In genomic region chr2:20469595-20469994, GRCh38 we compare ENCODE assay signal across 18 cellular contexts. TPM values are rescaled to one million over a fixed set of nuclear protein-coding genes. Genes with fewer than 3 reads are reported as not detected.
DNase-seq lines count a peak whose midpoint lies in the region; ATAC-seq and TF ChIP-seq lines count a peak whose summit lies in the region.
"Had no signal": no experiment of that assay in that cellular context is flagged by ENCODE, and none has a peak within 500 bp of the region (broad histone marks: within the 10 kb centered on the region; RNA-seq: fewer than 3 reads in every experiment).

No MANE protein-coding gene starts in this region.

- ATAC-seq in left lobe of liver: no peak
- ATAC-seq in GM18861 (IDR thresholded peaks at IDR 0.05; ENCODE audit: unreplicated experiment): no peak
- ATAC-seq in HG02610 (IDR thresholded peaks at IDR 0.05; ENCODE audit: unreplicated experiment): no peak
- ATAC-seq: HCT116 had no signal

- no peaks in the 10 kb centered on the region for H3K36me3 Mint-ChIP-seq in activated CD4-positive, alpha-beta memory T cell treated with anti-CD3 and anti-CD28 coated beads, Interleukin-2, amount 10 ng/mL, durations not matched to agents 7 days and 5 days (ENCODE audit: low read depth)
- no peaks in the 10 kb centered on the region for H3K36me3 Mint-ChIP-seq in activated CD4-positive, alpha-beta memory T cell treated with anti-CD3 and anti-CD28 coated beads for 36 hours

- H3K27me3 Mint-ChIP-seq in activated CD4-positive, alpha-beta memory T cell treated with anti-CD3 and anti-CD28 coated beads, Interleukin-2, amount 10 ng/mL, durations not matched to agents 7 days and 5 days: no peaks in the 10 kb centered on the region
- no peaks in the 10 kb centered on the region for H3K27me3 Mint-ChIP-seq in activated CD4-positive, alpha-beta memory T cell treated with anti-CD3 and anti-CD28 coated beads for 36 hours

- WGBS in suprapubic skin: 96% methylated on average over 7 of the region's 8 CpGs

- no peak overlapping the region for H3K27ac Mint-ChIP-seq in activated CD4-positive, alpha-beta memory T cell treated with anti-CD3 and anti-CD28 coated beads, Interleukin-2, amount 10 ng/mL, durations not matched to agents 7 days and 5 days
- no peak overlapping the region for H3K27ac Mint-ChIP-seq in activated CD4-positive, alpha-beta memory T cell treated with anti-CD3 and anti-CD28 coated beads for 36 hours

- H3K27ac ChIP-seq in C4-2B: peak overlapping the region; percentile 99
- H3K27ac ChIP-seq in suprapubic skin: no peak overlapping the region

- peaks cover 69% of the 10 kb centered on the region for H3K4me1 ChIP-seq in suprapubic skin

- CTCF ChIA-PET in activated CD4-positive, alpha-beta memory T cell treated with anti-CD3 and anti-CD28 coated beads, Interleukin-2, amount 10 ng/mL, durations not matched to agents 7 days and 5 days (lab: Charles Lee): interaction anchor here (1.0 kb wide), 1 partner anchor 182 kb away, joined by 3 read pairs; the partner anchor contains the start of gene HS1BP3
- CTCF ChIA-PET in activated CD4-positive, alpha-beta memory T cell treated with anti-CD3 and anti-CD28 coated beads for 36 hours (lab: Charles Lee): no interaction called here

- no peaks in the 10 kb centered on the region for H3K36me3 ChIP-seq in suprapubic skin
- H3K36me3 ChIP-seq: MG63 had no signal

- no peaks in the 10 kb centered on the region for H3K9me3 Mint-ChIP-seq in activated CD4-positive, alpha-beta memory T cell treated with anti-CD3 and anti-CD28 coated beads, Interleukin-2, amount 10 ng/mL, durations not matched to agents 7 days and 5 days
- no peaks in the 10 kb centered on the region for H3K9me3 Mint-ChIP-seq in activated CD4-positive, alpha-beta memory T cell treated with anti-CD3 and anti-CD28 coated beads for 36 hours

- TF ChIP-seq POLR2A in suprapubic skin (IDR thresholded peaks at IDR 0.05): no peak

- intact Hi-C loops in activated CD4-positive, alpha-beta memory T cell treated with anti-CD3 and anti-CD28 coated beads for 36 hours (cut with micrococcal nuclease): no loop called here

- no peaks in the 10 kb centered on the region for H3K9me3 ChIP-seq in suprapubic skin
- H3K9me3 ChIP-seq: MG63 had no signal

- TF ChIP-seq EP300 in suprapubic skin (IDR thresholded peaks at IDR 0.05): no peak

- POLR2A ChIA-PET in activated CD4-positive, alpha-beta memory T cell treated with anti-CD3 and anti-CD28 coated beads, Interleukin-2, amount 10 ng/mL, durations not matched to agents 7 days and 5 days (lab: Charles Lee): no interaction called here
- POLR2A ChIA-PET in activated CD4-positive, alpha-beta memory T cell treated with anti-CD3 and anti-CD28 coated beads for 36 hours (lab: Charles Lee): no interaction called here

- no peaks in the 10 kb centered on the region for H3K27me3 ChIP-seq in suprapubic skin
- H3K27me3 ChIP-seq: MG63 had no signal

- H3K4me1 Mint-ChIP-seq in activated CD4-positive, alpha-beta memory T cell treated with anti-CD3 and anti-CD28 coated beads, Interleukin-2, amount 10 ng/mL, durations not matched to agents 7 days and 5 days: no peaks in the 10 kb centered on the region
- no peaks in the 10 kb centered on the region for H3K4me1 Mint-ChIP-seq in activated CD4-positive, alpha-beta memory T cell treated with anti-CD3 and anti-CD28 coated beads for 36 hours (ENCODE audit: low read depth)

- H3K4me3 Mint-ChIP-seq in activated CD4-positive, alpha-beta memory T cell treated with anti-CD3 and anti-CD28 coated beads, Interleukin-2, amount 10 ng/mL, durations not matched to agents 7 days and 5 days: no peak overlapping the region
- no peak overlapping the region for H3K4me3 Mint-ChIP-seq in activated CD4-positive, alpha-beta memory T cell treated with anti-CD3 and anti-CD28 coated beads for 36 hours

- DNase-seq in activated CD4-positive, alpha-beta memory T cell treated with anti-CD3 and anti-CD28 coated beads, Interleukin-2, amount 10 ng/mL, durations not matched to agents 7 days and 5 days: peak; percentile 9
- DNase-seq in activated CD4-positive, alpha-beta memory T cell treated with anti-CD3 and anti-CD28 coated beads for 36 hours: no peak
- peak; percentile 38 for DNase-seq in left lobe of liver (ENCODE audit: low spot score)
- DNase-seq in suprapubic skin (ENCODE audit: low spot score in 2 of 2): peak; percentile 24 to 53
- no peak for DNase-seq in UCSD-AML1 (lab: John Stamatoyannopoulos, UW; ENCODE audit: unreplicated experiment)
- DNase-seq: AML-193, C1 segment of cervical spinal cord, GF-D8, MG63, NCI-H1694 treated with DMSO at 0.1 percent for 48 hours, NCI-H2081 treated with DMSO at 0.1 percent for 48 hours, NCI-H2171 treated with DMSO at 0.1 percent for 48 hours, NCI-H82, OCI-M1 had no signal

- H3K4me3 ChIP-seq in suprapubic skin: no peak overlapping the region
- H3K4me3 ChIP-seq: MG63 had no signal

- no peak for TF ChIP-seq CTCF in C4-2B (conservative IDR thresholded peaks at IDR 0.05)
- TF ChIP-seq CTCF in suprapubic skin (IDR thresholded peaks at IDR 0.05): no peak

RNA-seq across cellular contexts. Expression of gene RHOB, which starts 22.7 kb away (rescaled TPM):
- total RNA-seq in activated CD4-positive, alpha-beta memory T cell treated with anti-CD3 and anti-CD28 coated beads, Interleukin-2, amount 10 ng/mL, durations not matched to agents 7 days and 5 days: 10 to 100 TPM; 14.0 to 14.4 TPM
- total RNA-seq in activated CD4-positive, alpha-beta memory T cell treated with anti-CD3 and anti-CD28 coated beads for 36 hours: 10 to 100 TPM; 31.6 to 33.6 TPM
- 250 TPM for total RNA-seq in left lobe of liver
- total RNA-seq in suprapubic skin: 100 to 1,000 TPM; 404 to 719 (median 568) TPM

Comparison
In these comparisons a context has a peak if more than half of its experiments do, and no peak if none do; other contexts are left out.
1. DNase-seq: peak in activated CD4-positive, alpha-beta memory T cell treated with anti-CD3 and anti-CD28 coated beads, Interleukin-2, amount 10 ng/mL, durations not matched to agents 7 days and 5 days (single experiment), left lobe of liver (single experiment) and suprapubic skin (2 of 2); none in activated CD4-positive, alpha-beta memory T cell treated with anti-CD3 and anti-CD28 coated beads for 36 hours (single experiment) and UCSD-AML1 (single experiment).